7 cellular contexts compared by ENCODE assay signal in the genomic region with DNA sequence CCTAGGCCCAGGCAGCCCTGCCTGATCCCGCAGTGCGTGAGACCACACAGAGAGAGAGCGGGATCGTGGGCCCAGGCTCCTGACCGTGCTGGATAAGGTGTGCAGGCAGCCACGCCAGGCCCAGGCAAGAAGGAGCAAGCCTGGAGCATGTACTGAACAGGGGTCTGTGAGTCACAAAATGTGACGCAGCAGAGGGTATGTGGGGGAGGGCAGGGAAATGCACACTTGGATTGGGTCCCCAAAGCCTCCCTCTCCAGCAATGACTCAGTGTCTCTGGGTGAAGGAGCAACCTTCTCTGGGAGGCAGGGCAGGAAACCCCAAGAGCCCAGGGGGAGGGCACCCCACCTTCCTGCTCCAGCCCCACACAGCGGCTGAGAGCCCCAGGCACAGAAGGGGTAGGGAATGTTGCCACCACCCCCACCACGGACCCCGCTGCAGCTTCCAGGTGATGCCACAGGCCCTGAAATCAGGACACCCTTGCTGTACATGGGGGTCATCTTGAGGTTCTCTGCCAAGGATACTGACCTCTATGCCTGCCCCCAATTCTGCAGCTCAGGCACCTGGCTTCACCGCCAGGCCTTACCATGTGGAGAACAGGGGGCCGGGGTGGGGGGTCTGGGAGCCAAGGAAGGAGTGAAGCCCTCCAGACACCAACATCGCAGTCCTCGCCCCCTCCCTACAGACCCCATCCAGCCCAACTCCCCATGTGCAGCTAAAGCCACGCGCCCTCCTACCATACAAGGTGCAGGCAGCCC. TPM values are rescaled to one million over a fixed set of nuclear protein-coding genes. Genes with fewer than 3 reads are reported as not detected.
DNase-seq lines count a peak whose midpoint lies in the region; TF ChIP-seq lines count a peak whose summit lies in the region.

No MANE protein-coding gene starts in this region.

- H3K9me3 ChIP-seq in neuron (ENCODE audit: low read length), result no peaks in the 10 kb centered on the region

- intact Hi-C loops in activated CD4-positive, alpha-beta memory T cell treated with anti-CD3 and anti-CD28 coated beads for 36 hours (cut with micrococcal nuclease), result no loop called here

- H3K9me3 Mint-ChIP-seq in activated CD4-positive, alpha-beta memory T cell treated with anti-CD3 and anti-CD28 coated beads for 36 hours, result peaks cover under 1% of the 10 kb centered on the region

- no peaks in the 10 kb centered on the region for H3K27me3 ChIP-seq in neuron (ENCODE audit: insufficient read depth, low read length)

- H3K27ac Mint-ChIP-seq in activated CD4-positive, alpha-beta memory T cell treated with anti-CD3 and anti-CD28 coated beads for 36 hours, result no peak overlapping the region

- CTCF ChIA-PET in activated CD4-positive, alpha-beta memory T cell treated with anti-CD3 and anti-CD28 coated beads for 36 hours (lab: Charles Lee), result interaction anchor here (3.5 kb wide), 1 partner anchor 202 kb away, joined by 23 read pairs; no protein-coding TSS in a partner anchor

- peaks cover 19% of the 10 kb centered on the region for H3K4me1 ChIP-seq in neuron (ENCODE audit: insufficient read depth, low read length)

- H3K4me3 Mint-ChIP-seq in activated CD4-positive, alpha-beta memory T cell treated with anti-CD3 and anti-CD28 coated beads for 36 hours, result peak overlapping the region; percentile 76

- peaks cover 24% of the 10 kb centered on the region for H3K27me3 Mint-ChIP-seq in activated CD4-positive, alpha-beta memory T cell treated with anti-CD3 and anti-CD28 coated beads for 36 hours

- peaks cover 14% of the 10 kb centered on the region for H3K4me1 Mint-ChIP-seq in activated CD4-positive, alpha-beta memory T cell treated with anti-CD3 and anti-CD28 coated beads for 36 hours (ENCODE audit: low read depth)

- no peaks in the 10 kb centered on the region for H3K36me3 Mint-ChIP-seq in activated CD4-positive, alpha-beta memory T cell treated with anti-CD3 and anti-CD28 coated beads for 36 hours

- peak; percentile 62 for DNase-seq in HS-27A (ENCODE audit: low read depth)
- DNase-seq in activated CD4-positive, alpha-beta memory T cell treated with anti-CD3 and anti-CD28 coated beads for 36 hours, result peak; percentile 67
- DNase-seq in fibroblast of mammary gland (ENCODE audit: low read depth), result peak; percentile 99
- no peak for DNase-seq in NCI-H2107 treated with DMSO at 0.1 percent for 48 hours (lab: John Stamatoyannopoulos, UW; ENCODE audit: unreplicated experiment)
- no peak for DNase-seq in SK-N-DZ (ENCODE audit: low spot score)
- DNase-seq in NOMO-1 treated with DMSO at 0.1 percent for 48 hours (lab: John Stamatoyannopoulos, UW; ENCODE audit: unreplicated experiment), result no peak

- TF ChIP-seq CTCF in fibroblast of mammary gland (conservative IDR thresholded peaks at IDR 0.05; ENCODE audit: control insufficient read depth, insufficient read depth, low read depth, low read length), result no peak

- POLR2A ChIA-PET in activated CD4-positive, alpha-beta memory T cell treated with anti-CD3 and anti-CD28 coated beads for 36 hours (lab: Charles Lee), result no interaction called here

- H3K36me3 ChIP-seq in neuron (ENCODE audit: insufficient read depth, low read length), result no peaks in the 10 kb centered on the region

- no peak overlapping the region for H2AFZ ChIP-seq in neuron (ENCODE audit: low read depth, low read length)

- H3K4me3 ChIP-seq in fibroblast of mammary gland (ENCODE audit: control insufficient read depth, low read depth, low read length), result peak overlapping the region; percentile 63
- H3K4me3 ChIP-seq in neuron (ENCODE audit: low read length), result peak overlapping the region; percentile 55

RNA-seq across cellular contexts. Expression of gene GPC1, which starts 1.3 kb away (rescaled TPM):
- total RNA-seq in activated CD4-positive, alpha-beta memory T cell treated with anti-CD3 and anti-CD28 coated beads for 36 hours, result 1 to 10 TPM; 4.7 to 4.9 TPM
- 32.6 and 50.2 TPM in 2 replicates for polyA plus RNA-seq in SK-N-DZ (2014; cell fraction: cytosol; rRNA removed)
- 75.2 and 80.4 TPM in 2 replicates for polyA plus RNA-seq in SK-N-DZ (2014; cell fraction: nucleus; rRNA removed)

Comparison
In these comparisons a context has a peak if more than half of its experiments do, and no peak if none do; other contexts are left out.
1. DNase-seq: peak in HS-27A (single experiment), activated CD4-positive, alpha-beta memory T cell treated with anti-CD3 and anti-CD28 coated beads for 36 hours (single experiment) and fibroblast of mammary gland (single experiment); none in NCI-H2107 treated with DMSO at 0.1 percent for 48 hours (single experiment), SK-N-DZ (single experiment) and NOMO-1 treated with DMSO at 0.1 percent for 48 hours (single experiment).